In the genomic region with DNA sequence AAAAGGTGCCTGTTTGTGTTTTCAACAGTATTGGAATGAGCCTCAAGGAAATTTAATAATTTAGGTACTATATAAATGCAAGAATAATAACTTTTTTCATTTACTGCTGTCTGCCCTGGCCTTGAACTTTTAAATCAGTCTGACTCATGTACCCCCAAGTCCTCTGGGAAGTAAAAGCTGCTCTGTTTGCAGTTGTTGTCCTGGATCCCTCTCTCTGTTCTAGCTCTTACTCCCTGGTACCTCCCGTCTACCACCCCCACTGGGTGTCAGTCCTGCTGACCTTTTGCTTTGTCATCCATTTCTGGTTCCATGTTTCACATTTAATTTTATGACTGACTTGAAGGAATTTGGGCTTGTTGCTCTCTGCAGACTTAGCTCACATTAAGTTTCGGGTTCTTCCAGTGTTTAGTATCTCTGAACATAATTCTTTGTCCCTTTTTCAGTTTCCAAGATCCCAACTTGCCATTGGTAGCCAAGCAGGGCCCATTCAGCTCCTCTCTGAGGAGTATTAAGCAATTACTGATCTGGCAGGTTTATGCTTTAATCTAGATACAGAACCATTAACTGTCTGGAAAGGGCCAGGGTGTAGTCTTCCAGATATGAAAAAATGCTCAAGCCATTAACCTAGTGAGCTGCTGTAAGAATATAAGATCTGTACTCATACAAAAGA, we compare ENCODE assay signal across 1 cellular context.
TF ChIP-seq lines count a peak whose summit lies in the region.

No MANE protein-coding gene starts in this region.

TF ChIP-seq in HepG2, 621 proteins besides CTCF, POLR2A, EP300 and RAD21:
- TF ChIP-seq, protein P1, sequence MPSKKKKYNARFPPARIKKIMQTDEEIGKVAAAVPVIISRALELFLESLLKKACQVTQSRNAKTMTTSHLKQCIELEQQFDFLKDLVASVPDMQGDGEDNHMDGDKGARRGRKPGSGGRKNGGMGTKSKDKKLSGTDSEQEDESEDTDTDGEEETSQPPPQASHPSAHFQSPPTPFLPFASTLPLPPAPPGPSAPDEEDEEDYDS (CRISPR knock-in tag; IDR thresholded peaks at IDR 0.05): no peak
- TF ChIP-seq, protein P2, sequence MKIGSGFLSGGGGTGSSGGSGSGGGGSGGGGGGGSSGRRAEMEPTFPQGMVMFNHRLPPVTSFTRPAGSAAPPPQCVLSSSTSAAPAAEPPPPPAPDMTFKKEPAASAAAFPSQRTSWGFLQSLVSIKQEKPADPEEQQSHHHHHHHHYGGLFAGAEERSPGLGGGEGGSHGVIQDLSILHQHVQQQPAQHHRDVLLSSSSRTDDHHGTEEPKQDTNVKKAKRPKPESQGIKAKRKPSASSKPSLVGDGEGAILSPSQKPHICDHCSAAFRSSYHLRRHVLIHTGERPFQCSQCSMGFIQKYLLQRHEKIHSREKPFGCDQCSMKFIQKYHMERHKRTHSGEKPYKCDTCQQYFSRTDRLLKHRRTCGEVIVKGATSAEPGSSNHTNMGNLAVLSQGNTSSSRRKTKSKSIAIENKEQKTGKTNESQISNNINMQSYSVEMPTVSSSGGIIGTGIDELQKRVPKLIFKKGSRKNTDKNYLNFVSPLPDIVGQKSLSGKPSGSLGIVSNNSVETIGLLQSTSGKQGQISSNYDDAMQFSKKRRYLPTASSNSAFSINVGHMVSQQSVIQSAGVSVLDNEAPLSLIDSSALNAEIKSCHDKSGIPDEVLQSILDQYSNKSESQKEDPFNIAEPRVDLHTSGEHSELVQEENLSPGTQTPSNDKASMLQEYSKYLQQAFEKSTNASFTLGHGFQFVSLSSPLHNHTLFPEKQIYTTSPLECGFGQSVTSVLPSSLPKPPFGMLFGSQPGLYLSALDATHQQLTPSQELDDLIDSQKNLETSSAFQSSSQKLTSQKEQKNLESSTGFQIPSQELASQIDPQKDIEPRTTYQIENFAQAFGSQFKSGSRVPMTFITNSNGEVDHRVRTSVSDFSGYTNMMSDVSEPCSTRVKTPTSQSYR (CRISPR knock-in tag; IDR thresholded peaks at IDR 0.05; ENCODE audit: borderline replicate concordance): no peak
- no peak for TF ChIP-seq HNRNPH1 (optimal IDR thresholded peaks at IDR 0.05; ENCODE audit: low read depth, low read length)
- TF ChIP-seq SIX4 (CRISPR knock-in tag; IDR thresholded peaks at IDR 0.05): no peak
- no peak for TF ChIP-seq ZFX (CRISPR knock-in tag; IDR thresholded peaks at IDR 0.05; ENCODE audit: low read depth)
- TF ChIP-seq, protein P3, sequence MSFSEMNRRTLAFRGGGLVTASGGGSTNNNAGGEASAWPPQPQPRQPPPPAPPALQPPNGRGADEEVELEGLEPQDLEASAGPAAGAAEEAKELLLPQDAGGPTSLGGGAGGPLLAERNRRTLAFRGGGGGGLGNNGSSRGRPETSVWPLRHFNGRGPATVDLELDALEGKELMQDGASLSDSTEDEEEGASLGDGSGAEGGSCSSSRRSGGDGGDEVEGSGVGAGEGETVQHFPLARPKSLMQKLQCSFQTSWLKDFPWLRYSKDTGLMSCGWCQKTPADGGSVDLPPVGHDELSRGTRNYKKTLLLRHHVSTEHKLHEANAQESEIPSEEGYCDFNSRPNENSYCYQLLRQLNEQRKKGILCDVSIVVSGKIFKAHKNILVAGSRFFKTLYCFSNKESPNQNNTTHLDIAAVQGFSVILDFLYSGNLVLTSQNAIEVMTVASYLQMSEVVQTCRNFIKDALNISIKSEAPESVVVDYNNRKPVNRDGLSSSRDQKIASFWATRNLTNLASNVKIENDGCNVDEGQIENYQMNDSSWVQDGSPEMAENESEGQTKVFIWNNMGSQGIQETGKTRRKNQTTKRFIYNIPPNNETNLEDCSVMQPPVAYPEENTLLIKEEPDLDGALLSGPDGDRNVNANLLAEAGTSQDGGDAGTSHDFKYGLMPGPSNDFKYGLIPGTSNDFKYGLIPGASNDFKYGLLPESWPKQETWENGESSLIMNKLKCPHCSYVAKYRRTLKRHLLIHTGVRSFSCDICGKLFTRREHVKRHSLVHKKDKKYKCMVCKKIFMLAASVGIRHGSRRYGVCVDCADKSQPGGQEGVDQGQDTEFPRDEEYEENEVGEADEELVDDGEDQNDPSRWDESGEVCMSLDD (CRISPR knock-in tag; IDR thresholded peaks at IDR 0.05; ENCODE audit: borderline replicate concordance): no peak
- TF ChIP-seq, protein P4, sequence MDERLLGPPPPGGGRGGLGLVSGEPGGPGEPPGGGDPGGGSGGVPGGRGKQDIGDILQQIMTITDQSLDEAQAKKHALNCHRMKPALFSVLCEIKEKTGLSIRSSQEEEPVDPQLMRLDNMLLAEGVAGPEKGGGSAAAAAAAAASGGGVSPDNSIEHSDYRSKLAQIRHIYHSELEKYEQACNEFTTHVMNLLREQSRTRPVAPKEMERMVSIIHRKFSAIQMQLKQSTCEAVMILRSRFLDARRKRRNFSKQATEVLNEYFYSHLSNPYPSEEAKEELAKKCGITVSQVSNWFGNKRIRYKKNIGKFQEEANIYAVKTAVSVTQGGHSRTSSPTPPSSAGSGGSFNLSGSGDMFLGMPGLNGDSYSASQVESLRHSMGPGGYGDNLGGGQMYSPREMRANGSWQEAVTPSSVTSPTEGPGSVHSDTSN (CRISPR knock-in tag; IDR thresholded peaks at IDR 0.05): no peak
- TF ChIP-seq RFXAP (CRISPR knock-in tag; IDR thresholded peaks at IDR 0.05; ENCODE audit: borderline replicate concordance): no peak
- TF ChIP-seq JUNB (CRISPR knock-in tag; IDR thresholded peaks at IDR 0.05; ENCODE audit: borderline replicate concordance): no peak
- TF ChIP-seq, protein P5, sequence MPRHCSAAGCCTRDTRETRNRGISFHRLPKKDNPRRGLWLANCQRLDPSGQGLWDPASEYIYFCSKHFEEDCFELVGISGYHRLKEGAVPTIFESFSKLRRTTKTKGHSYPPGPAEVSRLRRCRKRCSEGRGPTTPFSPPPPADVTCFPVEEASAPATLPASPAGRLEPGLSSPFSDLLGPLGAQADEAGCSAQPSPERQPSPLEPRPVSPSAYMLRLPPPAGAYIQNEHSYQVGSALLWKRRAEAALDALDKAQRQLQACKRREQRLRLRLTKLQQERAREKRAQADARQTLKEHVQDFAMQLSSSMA (CRISPR knock-in tag; IDR thresholded peaks at IDR 0.05): no peak
- no peak for TF ChIP-seq KMT2A (CRISPR knock-in tag; IDR thresholded peaks at IDR 0.05)
- TF ChIP-seq NFKB2 (CRISPR knock-in tag; IDR thresholded peaks at IDR 0.05; ENCODE audit: borderline replicate concordance): no peak
- TF ChIP-seq, protein P6, sequence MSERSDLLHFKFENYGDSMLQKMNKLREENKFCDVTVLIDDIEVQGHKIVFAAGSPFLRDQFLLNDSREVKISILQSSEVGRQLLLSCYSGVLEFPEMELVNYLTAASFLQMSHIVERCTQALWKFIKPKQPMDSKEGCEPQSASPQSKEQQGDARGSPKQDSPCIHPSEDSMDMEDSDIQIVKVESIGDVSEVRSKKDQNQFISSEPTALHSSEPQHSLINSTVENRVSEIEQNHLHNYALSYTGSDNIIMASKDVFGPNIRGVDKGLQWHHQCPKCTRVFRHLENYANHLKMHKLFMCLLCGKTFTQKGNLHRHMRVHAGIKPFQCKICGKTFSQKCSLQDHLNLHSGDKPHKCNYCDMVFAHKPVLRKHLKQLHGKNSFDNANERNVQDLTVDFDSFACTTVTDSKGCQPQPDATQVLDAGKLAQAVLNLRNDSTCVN (CRISPR knock-in tag; IDR thresholded peaks at IDR 0.05; ENCODE audit: borderline replicate concordance): no peak
- no peak for TF ChIP-seq PTBP1 (IDR thresholded peaks at IDR 0.05; ENCODE audit: low read depth, low read length, poor library complexity, severe bottlenecking)
- TF ChIP-seq GATA4 (IDR thresholded peaks at IDR 0.05; ENCODE audit: borderline replicate concordance, low read depth): no peak
